Comparison of ENCODE assay signal across 1 cellular context in genomic region chrX:66096987-66097386, GRCh38. TPM values are rescaled to one million over a fixed set of nuclear protein-coding genes. Genes with fewer than 3 reads are reported as not detected.
"Had no signal": no experiment of that assay in that cellular context is flagged by ENCODE, and none has a peak within 500 bp of the region (broad histone marks: within the 10 kb centered on the region; RNA-seq: fewer than 3 reads in every experiment).

No MANE protein-coding gene starts in this region.

RNA-seq across cellular contexts. Expression of gene VSIG4, which starts 57.1 kb away (rescaled TPM):
- total RNA-seq: G401 had no signal
